8 cellular contexts compared by ENCODE assay signal in genomic region chr4:184536070-184536880, GRCh38.
A peak's percentile ranks its signal among the peaks of the same experiment; 100 is the strongest.
DNase-seq lines count a peak whose midpoint lies in the region; ATAC-seq and TF ChIP-seq lines count a peak whose summit lies in the region.

No MANE protein-coding gene starts in this region.

- no peak for TF ChIP-seq CTCF in HL-60 (IDR thresholded peaks at IDR 0.05; ENCODE audit: insufficient read depth, low read length)
- no peak for TF ChIP-seq CTCF in brain microvascular endothelial cell (IDR thresholded peaks at IDR 0.05; ENCODE audit: low read depth, low read length, missing control alignments)

- peak overlapping the region; percentile 86 for H3K27ac ChIP-seq in HL-60 (replicated peaks)
- peak overlapping the region; percentile 87 for H3K27ac ChIP-seq in brain microvascular endothelial cell

- H3K36me3 ChIP-seq in brain microvascular endothelial cell (replicated peaks): no peaks in the 10 kb centered on the region

- ATAC-seq in HG03045 (IDR thresholded peaks at IDR 0.05; ENCODE audit: unreplicated experiment) (no peak), GM18868 (IDR thresholded peaks at IDR 0.05; ENCODE audit: unreplicated experiment) (no peak), HG03469 (IDR thresholded peaks at IDR 0.05; ENCODE audit: unreplicated experiment) (no peak)

- H3K4me3 ChIP-seq in HL-60 (replicated peaks; ENCODE audit: insufficient read depth, low read length): peak overlapping the region; percentile 44
- H3K4me3 ChIP-seq in brain microvascular endothelial cell (ENCODE audit: low read depth, low read length): peak overlapping the region; percentile 82

- DNase-seq in A172 (ENCODE audit: low spot score) (peak; percentile 5), HL-60 (ENCODE audit: low read depth in 1 of 2, low spot score in 1 of 2) (no peak), brain microvascular endothelial cell (no peak), midbrain (lab: John Stamatoyannopoulos, UW) (peak; percentile 44), GOT3 (lab: John Stamatoyannopoulos, UW) (no peak)

- in situ Hi-C loops in brain microvascular endothelial cell (cut with HindIII; ENCODE audit: low pct_ligation_motif_present, low sequenced_read_pairs): no loop called here

- H3K27me3 ChIP-seq in HL-60 (ENCODE audit: insufficient read depth, poor library complexity, severe bottlenecking) (no peaks in the 10 kb centered on the region), brain microvascular endothelial cell (replicated peaks) (no peaks in the 10 kb centered on the region)

Comparison
In these comparisons a context has a peak if more than half of its experiments do, and no peak if none do; other contexts are left out.
1. DNase-seq: peak in A172 (single experiment) and midbrain (single experiment); none in HL-60 (0 of 2), brain microvascular endothelial cell (single experiment) and GOT3 (single experiment).